20 cellular contexts compared by ENCODE assay signal in the genomic region with DNA sequence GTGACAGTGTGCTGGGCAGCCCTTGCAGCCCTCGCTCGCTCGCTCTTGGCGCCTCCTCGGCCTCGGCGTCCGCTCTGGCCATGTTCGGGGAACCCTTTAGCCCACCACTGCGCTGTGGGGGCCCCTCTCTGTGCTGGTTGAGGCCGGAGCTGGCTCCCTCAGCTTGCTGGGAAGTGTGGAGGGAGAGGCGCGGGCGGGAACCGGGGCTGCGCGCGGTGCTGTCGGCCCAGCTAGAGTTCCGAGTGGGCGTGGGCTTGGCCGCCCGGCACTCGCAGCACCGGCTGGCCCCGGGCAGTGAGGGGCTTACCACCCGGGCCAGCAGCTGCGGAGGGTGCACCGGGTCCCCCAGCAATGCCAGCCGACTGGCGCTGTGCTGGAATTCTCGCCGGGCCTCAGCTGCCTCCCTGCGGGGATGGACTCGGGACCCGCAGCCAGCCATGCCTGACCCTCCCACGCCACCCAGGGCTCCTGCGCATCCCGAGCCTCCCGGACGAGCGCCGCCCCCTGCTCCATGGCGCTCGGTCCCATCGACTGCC.
A peak's percentile ranks its signal among the peaks of the same experiment; 100 is the strongest.
DNase-seq lines count a peak whose midpoint lies in the region; ATAC-seq, FAIRE-seq and TF ChIP-seq lines count a peak whose summit lies in the region.
"Had no signal": no experiment of that assay in that cellular context is flagged by ENCODE, and none has a peak within 500 bp of the region (broad histone marks: within the 10 kb centered on the region; RNA-seq: fewer than 3 reads in every experiment).

No MANE protein-coding gene starts in this region.

- 61 to 81% methylated on average over 10 to 38 of the region's 46 CpGs for WGBS in testis, 2 donors

- no peak for ATAC-seq in activated CD8-positive, alpha-beta memory T cell treated with anti-CD3 and anti-CD28 coated beads, Interleukin-2, amount 10 ng/mL, durations not matched to agents 7 days and 5 days
- ATAC-seq: A549, HCT116 had no signal

- H3K4me1 ChIP-seq in kidney (ENCODE audit: control insufficient read depth in 1 of 2, insufficient read depth in 1 of 2, low read depth in 1 of 2, low read length in 2 of 2) (no peaks in the 10 kb centered on the region), testis (no peaks in the 10 kb centered on the region)
- H3K4me1 ChIP-seq: A549 had no signal

- H3K27me3 ChIP-seq in testis: no peaks in the 10 kb centered on the region

- H3K4me3 ChIP-seq in kidney (ENCODE audit: low read length in 2 of 2): no peak overlapping the region
- H3K4me3 ChIP-seq in testis: peak overlapping the region; percentile 39 to 49
- H3K4me3 ChIP-seq: A549 had no signal

- H3K9me3 ChIP-seq in kidney (ENCODE audit: control insufficient read depth in 1 of 2, low read length in 2 of 2): no peaks in the 10 kb centered on the region
- no peaks in the 10 kb centered on the region for H3K9me3 ChIP-seq in testis
- H3K9me3 ChIP-seq: A549 had no signal

- H3K36me3 ChIP-seq in kidney (ENCODE audit: control insufficient read depth in 1 of 2, insufficient read depth in 2 of 2, low read length in 2 of 2) (no peaks in the 10 kb centered on the region), testis (ENCODE audit: low read depth, missing control alignments) (no peaks in the 10 kb centered on the region)

- H3K4me3 Mint-ChIP-seq in activated CD8-positive, alpha-beta memory T cell treated with anti-CD3 and anti-CD28 coated beads, Interleukin-2, amount 10 ng/mL, durations not matched to agents 7 days and 5 days: no peak overlapping the region
- H3K4me3 Mint-ChIP-seq: CD4-positive, alpha-beta memory T cell; HFFc6 had no signal

- no peaks in the 10 kb centered on the region for H3K27me3 Mint-ChIP-seq in activated CD8-positive, alpha-beta memory T cell treated with anti-CD3 and anti-CD28 coated beads, Interleukin-2, amount 10 ng/mL, durations not matched to agents 7 days and 5 days
- H3K27me3 Mint-ChIP-seq: CD4-positive, alpha-beta memory T cell had no signal

- TF ChIP-seq POLR2A in testis (IDR thresholded peaks at IDR 0.05): no peak
- TF ChIP-seq POLR2A in GM12891 (IDR thresholded peaks at IDR 0.05; ENCODE audit: low read depth, low read length): no peak

- H3K9ac ChIP-seq in kidney (ENCODE audit: low read length in 2 of 2): no peak overlapping the region

- intact Hi-C loops in kidney (cut with DNase I): no loop called here
- intact Hi-C loops in posterior vena cava (cut with DNase I): no loop called here
- intact Hi-C loops in testis (cut with DNase I; ENCODE audit: low total_unique reads): no loop called here

- peaks cover 6% of the 10 kb centered on the region for H3K9me3 Mint-ChIP-seq in activated CD8-positive, alpha-beta memory T cell treated with anti-CD3 and anti-CD28 coated beads, Interleukin-2, amount 10 ng/mL, durations not matched to agents 7 days and 5 days (ENCODE audit: low read depth)

- H3K27ac ChIP-seq in kidney (ENCODE audit: low read depth in 2 of 2, low read length in 2 of 2) (no peak overlapping the region), testis (no peak overlapping the region)
- H3K27ac ChIP-seq: 22Rv1, A549, C4-2B had no signal

- no peaks in the 10 kb centered on the region for H3K36me3 Mint-ChIP-seq in activated CD8-positive, alpha-beta memory T cell treated with anti-CD3 and anti-CD28 coated beads, Interleukin-2, amount 10 ng/mL, durations not matched to agents 7 days and 5 days
- H3K36me3 Mint-ChIP-seq: CD4-positive, alpha-beta memory T cell had no signal

- FAIRE-seq in kidney (lab: Jason Lieb, UNC) (no peak), GM12891 (lab: Jason Lieb, UNC) (no peak)
- FAIRE-seq: A549 had no signal

- TF ChIP-seq CTCF in kidney (IDR thresholded peaks at IDR 0.05; ENCODE audit: borderline replicate concordance, extremely low read depth, insufficient read depth) (no peak), testis (IDR thresholded peaks at IDR 0.05) (no peak)

- H3K27ac Mint-ChIP-seq in activated CD8-positive, alpha-beta memory T cell treated with anti-CD3 and anti-CD28 coated beads, Interleukin-2, amount 10 ng/mL, durations not matched to agents 7 days and 5 days: no peak overlapping the region
- H3K27ac Mint-ChIP-seq: HFFc6 had no signal

- peak; percentile 10 for DNase-seq in activated gamma-delta T cell (lab: John Stamatoyannopoulos, UW)
- DNase-seq in activated gamma-delta T cell treated with Interleukin-2 at 50 U/mL for 16 hours: no peak
- DNase-seq in kidney: peak; percentile 68
- DNase-seq in posterior vena cava (ENCODE audit: low spot score): peak; percentile 78
- peak; percentile 26 for DNase-seq in testis
- DNase-seq in cortex of kidney (lab: John Stamatoyannopoulos, UW): no peak
- no peak for DNase-seq in activated CD8-positive, alpha-beta memory T cell treated with anti-CD3 and anti-CD28 coated beads, Interleukin-2, amount 10 ng/mL, durations not matched to agents 7 days and 5 days
- no peak for DNase-seq in GM12891 (ENCODE audit: insufficient read length, low spot score)
- DNase-seq: AML-193, DMS153, DMS79, GDM1, GOT3, H7, HFFc6 had no signal

- CTCF ChIA-PET in activated CD8-positive, alpha-beta memory T cell treated with anti-CD3 and anti-CD28 coated beads, Interleukin-2, amount 10 ng/mL, durations not matched to agents 7 days and 5 days (lab: Charles Lee): no interaction called here

- no peaks in the 10 kb centered on the region for H3K4me1 Mint-ChIP-seq in activated CD8-positive, alpha-beta memory T cell treated with anti-CD3 and anti-CD28 coated beads, Interleukin-2, amount 10 ng/mL, durations not matched to agents 7 days and 5 days
- H3K4me1 Mint-ChIP-seq: CD4-positive, alpha-beta memory T cell had no signal

TF ChIP-seq in GM12891, 5 proteins besides CTCF, POLR2A, EP300 and RAD21:
- no peak for TF ChIP-seq PAX5 (IDR thresholded peaks at IDR 0.05; ENCODE audit: insufficient read depth, low read length, severe bottlenecking)
- no peak for TF ChIP-seq POLR2AphosphoS5 (IDR thresholded peaks at IDR 0.05; ENCODE audit: low read depth, low read length)
- no peak for TF ChIP-seq POU2F2 (IDR thresholded peaks at IDR 0.05; ENCODE audit: low read depth, low read length)
- TF ChIP-seq TAF1 (IDR thresholded peaks at IDR 0.05; ENCODE audit: low read depth, low read length): no peak
- TF ChIP-seq SPI1 (IDR thresholded peaks at IDR 0.05; ENCODE audit: low read depth, low read length): no peak
TF ChIP-seq in GM12891: peak in this region for 0.

Comparison
In these comparisons a context has a peak if more than half of its experiments do, and no peak if none do; other contexts are left out.
1. DNase-seq: peak in activated gamma-delta T cell (single experiment), kidney (single experiment), posterior vena cava (single experiment) and testis (single experiment); none in activated gamma-delta T cell treated with Interleukin-2 at 50 U/mL for 16 hours (single experiment), cortex of kidney (single experiment), activated CD8-positive, alpha-beta memory T cell treated with anti-CD3 and anti-CD28 coated beads, Interleukin-2, amount 10 ng/mL, durations not matched to agents 7 days and 5 days (single experiment) and GM12891 (single experiment).
2. H3K4me3 ChIP-seq: peak in testis (2 of 2); none in kidney (0 of 2).